Comparison of ENCODE assay signal across 2 cellular contexts in genomic region chr6:21648475-21649050, GRCh38.
TF ChIP-seq lines count a peak whose summit lies in the region.

No MANE protein-coding gene starts in this region.

TF ChIP-seq in GM12878, 131 proteins besides CTCF, POLR2A, EP300 and RAD21 (continued from another document):
- TF ChIP-seq MYB (IDR thresholded peaks at IDR 0.05; ENCODE audit: borderline replicate concordance, low read depth, low read length) (no peak), SUZ12 (IDR thresholded peaks at IDR 0.05; ENCODE audit: unreplicated experiment) (no peak), MTA2 (IDR thresholded peaks at IDR 0.05; ENCODE audit: low read depth) (peak; percentile 39; the same call in 1 of the 2 replicates)

TF ChIP-seq in SK-N-SH treated with all-trans-retinoic acid at 6 μM for 48 hours, 23 proteins besides CTCF, POLR2A, EP300 and RAD21 (continued from another document):
- TF ChIP-seq POU6F1 (CRISPR knock-in tag; IDR thresholded peaks at IDR 0.05; ENCODE audit: borderline replicate concordance, low read depth) (no peak), PPARA (CRISPR knock-in tag; IDR thresholded peaks at IDR 0.05; ENCODE audit: borderline replicate concordance) (no peak), ESRRG (CRISPR knock-in tag; IDR thresholded peaks at IDR 0.05) (no peak), CSDC2 (CRISPR knock-in tag; IDR thresholded peaks at IDR 0.05) (no peak)
TF ChIP-seq in SK-N-SH treated with all-trans-retinoic acid at 6 μM for 48 hours: peak in this region for 0.
